6 cellular contexts compared by ENCODE assay signal in genomic region chr16:23327836-23328235, GRCh38. TPM values are rescaled to one million over a fixed set of nuclear protein-coding genes. Genes with fewer than 3 reads are reported as not detected.
"Had no signal": no experiment of that assay in that cellular context is flagged by ENCODE, and none has a peak within 500 bp of the region (broad histone marks: within the 10 kb centered on the region; RNA-seq: fewer than 3 reads in every experiment).

No MANE protein-coding gene starts in this region.

- H3K27ac ChIP-seq: HL-60 had no signal

- H2AFZ ChIP-seq: GM23338 had no signal

- DNase-seq: H9, HCEC 1CT had no signal

- H3K4me3 ChIP-seq: GM23338 had no signal

- H3K4me2 ChIP-seq: GM23338 had no signal

- ATAC-seq: GM23338, HepG2 had no signal

RNA-seq across cellular contexts. Expression of gene SCNN1B, which starts 25.7 kb away (rescaled TPM):
- total RNA-seq: HepG2, HT1080 had no signal
- polyA plus RNA-seq: HepG2 had no signal
